ENCODE assay signal across 8 cellular contexts in the genomic region with DNA sequence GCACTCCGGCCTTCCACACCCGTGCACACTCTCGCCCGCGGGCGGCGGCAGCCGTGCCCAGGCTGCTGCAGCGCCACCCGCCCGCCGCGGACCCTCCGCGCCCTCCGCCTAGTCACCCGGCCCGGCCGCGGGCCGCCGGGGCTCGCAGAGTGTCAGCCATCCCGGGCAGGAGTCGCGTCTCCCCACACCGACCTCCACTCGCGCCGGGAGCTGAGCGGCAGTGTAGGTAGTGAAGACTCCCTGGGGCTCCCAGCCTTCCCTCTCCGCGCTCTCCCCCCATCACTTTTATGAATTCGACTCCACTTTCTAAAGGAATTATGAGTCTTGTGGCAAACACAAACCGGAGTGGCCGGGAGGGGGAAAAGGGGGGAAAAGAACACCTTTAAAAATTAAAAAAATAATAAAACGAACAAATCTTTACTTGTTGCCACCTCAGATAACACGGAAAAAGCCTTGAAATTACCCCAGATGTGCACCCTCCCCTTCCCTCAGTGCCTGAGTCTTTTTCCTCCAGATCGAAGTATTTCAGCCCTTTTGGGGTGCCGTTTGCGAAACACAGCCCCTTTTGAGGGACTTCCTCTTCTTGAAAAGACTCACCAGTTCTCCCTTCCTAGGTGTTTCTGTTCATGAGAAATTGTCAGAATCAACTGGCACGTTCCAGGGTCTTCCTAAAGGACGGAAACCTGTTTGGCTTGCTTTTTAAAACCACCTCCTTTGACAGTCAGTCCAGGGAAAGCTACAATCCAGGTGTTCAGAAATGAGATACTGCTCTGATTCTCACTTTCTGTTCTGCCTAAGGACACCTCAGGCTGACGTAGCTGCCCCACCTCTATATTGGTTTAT.
A peak's percentile ranks its signal among the peaks of the same experiment; 100 is the strongest.
DNase-seq lines count a peak whose midpoint lies in the region; ATAC-seq and TF ChIP-seq lines count a peak whose summit lies in the region.
"Not testable (repeated sequence)": the region's sequence is repeated elsewhere in the genome, so short reads cannot be mapped to it uniquely, and the experiment has no call there.

No MANE protein-coding gene starts in this region.

- peak; percentile 24 to 48 (median 30) for DNase-seq in CD4-positive, alpha-beta memory T cell
- DNase-seq in MG63 (peak; percentile 10), suprapubic skin (ENCODE audit: low spot score in 2 of 2) (peak; percentile 26 to 67)
- DNase-seq in activated CD4-positive, alpha-beta T cell treated with anti-CD3 and anti-CD28 coated beads for 36 hours = peak; percentile 6
- not testable (repeated sequence) for DNase-seq in activated naive CD8-positive, alpha-beta T cell treated with anti-CD3 and anti-CD28 coated beads for 36 hours; kidney epithelial cell (ENCODE audit: low read depth); osteoblast (ENCODE audit: insufficient read length, low spot score, missing footprints)

- peak overlapping the region; percentile 64 to 97 (median 80) for H3K4me3 Mint-ChIP-seq in CD4-positive, alpha-beta memory T cell
- H3K4me3 Mint-ChIP-seq in activated CD4-positive, alpha-beta T cell treated with anti-CD3 and anti-CD28 coated beads for 36 hours = peak overlapping the region; percentile 78
- peak overlapping the region; percentile 71 for H3K4me3 Mint-ChIP-seq in activated naive CD8-positive, alpha-beta T cell treated with anti-CD3 and anti-CD28 coated beads for 36 hours

- intact Hi-C loops in CD4-positive, alpha-beta memory T cell (cut with micrococcal nuclease); activated CD4-positive, alpha-beta T cell treated with anti-CD3 and anti-CD28 coated beads for 36 hours (cut with DNase I, micrococcal nuclease): not testable (repeated sequence)

- H3K4me1 ChIP-seq in CD4-positive, alpha-beta memory T cell (ENCODE audit: insufficient read depth, low read length); endocrine pancreas (ENCODE audit: control insufficient read depth, insufficient read depth, low read length); osteoblast (ENCODE audit: insufficient read depth, low read length); suprapubic skin: not testable (repeated sequence)

- H3K36me3 ChIP-seq in CD4-positive, alpha-beta memory T cell (ENCODE audit: insufficient read depth, low read length); MG63; endocrine pancreas (ENCODE audit: control insufficient read depth, insufficient read depth, low read length); kidney epithelial cell (ENCODE audit: control insufficient read depth, insufficient read depth, low read length); osteoblast (ENCODE audit: insufficient read depth, low read length); suprapubic skin: not testable (repeated sequence)

- H3K27ac Mint-ChIP-seq in CD4-positive, alpha-beta memory T cell = peak overlapping the region; percentile 71 to 98 (median 87)
- peak overlapping the region; percentile 91 for H3K27ac Mint-ChIP-seq in activated CD4-positive, alpha-beta T cell treated with anti-CD3 and anti-CD28 coated beads for 36 hours
- H3K27ac Mint-ChIP-seq in activated naive CD8-positive, alpha-beta T cell treated with anti-CD3 and anti-CD28 coated beads for 36 hours = peak overlapping the region; percentile 80

- H3K27me3 Mint-ChIP-seq in CD4-positive, alpha-beta memory T cell; activated CD4-positive, alpha-beta T cell treated with anti-CD3 and anti-CD28 coated beads for 36 hours; activated naive CD8-positive, alpha-beta T cell treated with anti-CD3 and anti-CD28 coated beads for 36 hours: not testable (repeated sequence)

- H3K9me3 ChIP-seq in CD4-positive, alpha-beta memory T cell (ENCODE audit: control insufficient read depth in 1 of 2, low read length in 2 of 2); MG63; endocrine pancreas (ENCODE audit: control insufficient read depth, low read length); osteoblast (ENCODE audit: low read depth, low read length); suprapubic skin: not testable (repeated sequence)

- not testable (repeated sequence) for H3K4me1 Mint-ChIP-seq in CD4-positive, alpha-beta memory T cell; activated CD4-positive, alpha-beta T cell treated with anti-CD3 and anti-CD28 coated beads for 36 hours; activated naive CD8-positive, alpha-beta T cell treated with anti-CD3 and anti-CD28 coated beads for 36 hours

- peak overlapping the region; percentile 64 for H3K4me2 ChIP-seq in osteoblast (ENCODE audit: insufficient read depth, low read length)

- CTCF ChIA-PET in CD4-positive, alpha-beta memory T cell (lab: Charles Lee; ENCODE audit: partially characterized antibody); activated CD4-positive, alpha-beta T cell treated with anti-CD3 and anti-CD28 coated beads for 36 hours (lab: Charles Lee): not testable (repeated sequence)

- H3K4me3 ChIP-seq in CD4-positive, alpha-beta memory T cell (ENCODE audit: low read length in 2 of 2) = not testable (repeated sequence)
- H3K4me3 ChIP-seq in MG63 (peak overlapping the region; percentile 25; the same call in 1 of the 2 replicates), endocrine pancreas (ENCODE audit: control insufficient read depth, insufficient read depth, low read length) (peak overlapping the region; percentile 42), kidney epithelial cell (ENCODE audit: low read depth, low read length) (peak overlapping the region; percentile 34), osteoblast (ENCODE audit: insufficient read depth, low read length) (peak overlapping the region; percentile 33), suprapubic skin (peak overlapping the region; percentile 57)

- not testable (repeated sequence) for H3K9me3 Mint-ChIP-seq in CD4-positive, alpha-beta memory T cell; activated CD4-positive, alpha-beta T cell treated with anti-CD3 and anti-CD28 coated beads for 36 hours (ENCODE audit: low read depth); activated naive CD8-positive, alpha-beta T cell treated with anti-CD3 and anti-CD28 coated beads for 36 hours

- H3K27ac ChIP-seq in CD4-positive, alpha-beta memory T cell (ENCODE audit: low read depth, low read length) = peak overlapping the region; percentile 74
- H3K27ac ChIP-seq in osteoblast (ENCODE audit: low read depth, low read length) = not testable (repeated sequence)
- H3K27ac ChIP-seq in suprapubic skin = peak overlapping the region; percentile 41

- not testable (repeated sequence) for H3K36me3 Mint-ChIP-seq in CD4-positive, alpha-beta memory T cell; activated CD4-positive, alpha-beta T cell treated with anti-CD3 and anti-CD28 coated beads for 36 hours (ENCODE audit: low read depth); activated naive CD8-positive, alpha-beta T cell treated with anti-CD3 and anti-CD28 coated beads for 36 hours

- not testable (repeated sequence) for ATAC-seq in activated CD4-positive, alpha-beta T cell treated with anti-CD3 and anti-CD28 coated beads for 36 hours

- not testable (repeated sequence) for H3K79me2 ChIP-seq in osteoblast (ENCODE audit: insufficient read depth, low read length)

- not testable (repeated sequence) for TF ChIP-seq CTCF in kidney epithelial cell (IDR thresholded peaks at IDR 0.05; ENCODE audit: insufficient read depth, low read length, poor library complexity, severe bottlenecking); osteoblast (IDR thresholded peaks at IDR 0.05; ENCODE audit: extremely low read depth, low read depth, low read length); suprapubic skin (IDR thresholded peaks at IDR 0.05)

- H3K9ac ChIP-seq in endocrine pancreas (ENCODE audit: control insufficient read depth, insufficient read depth, low read length) = peak overlapping the region; percentile 41

- H2AFZ ChIP-seq in osteoblast (ENCODE audit: low read length) = not testable (repeated sequence)

- TF ChIP-seq POLR2A in suprapubic skin (IDR thresholded peaks at IDR 0.05) = not testable (repeated sequence)

- not testable (repeated sequence) for H3K27me3 ChIP-seq in CD4-positive, alpha-beta memory T cell (ENCODE audit: insufficient read depth, low read length); MG63; endocrine pancreas (ENCODE audit: control insufficient read depth, insufficient read depth, low read length); kidney epithelial cell (ENCODE audit: control insufficient read depth, insufficient read depth, low read length); osteoblast (ENCODE audit: insufficient read depth, low read length); suprapubic skin

- POLR2A ChIA-PET in CD4-positive, alpha-beta memory T cell (lab: Charles Lee; ENCODE audit: partially characterized antibody); activated CD4-positive, alpha-beta T cell treated with anti-CD3 and anti-CD28 coated beads for 36 hours (lab: Charles Lee): not testable (repeated sequence)

- not testable (repeated sequence) for TF ChIP-seq EP300 in suprapubic skin (IDR thresholded peaks at IDR 0.05)

- H4K20me1 ChIP-seq in osteoblast (ENCODE audit: insufficient read depth, low read length) = not testable (repeated sequence)

- WGBS in suprapubic skin = 17% methylated on average over 12 of the region's 44 CpGs
